In the genomic region with DNA sequence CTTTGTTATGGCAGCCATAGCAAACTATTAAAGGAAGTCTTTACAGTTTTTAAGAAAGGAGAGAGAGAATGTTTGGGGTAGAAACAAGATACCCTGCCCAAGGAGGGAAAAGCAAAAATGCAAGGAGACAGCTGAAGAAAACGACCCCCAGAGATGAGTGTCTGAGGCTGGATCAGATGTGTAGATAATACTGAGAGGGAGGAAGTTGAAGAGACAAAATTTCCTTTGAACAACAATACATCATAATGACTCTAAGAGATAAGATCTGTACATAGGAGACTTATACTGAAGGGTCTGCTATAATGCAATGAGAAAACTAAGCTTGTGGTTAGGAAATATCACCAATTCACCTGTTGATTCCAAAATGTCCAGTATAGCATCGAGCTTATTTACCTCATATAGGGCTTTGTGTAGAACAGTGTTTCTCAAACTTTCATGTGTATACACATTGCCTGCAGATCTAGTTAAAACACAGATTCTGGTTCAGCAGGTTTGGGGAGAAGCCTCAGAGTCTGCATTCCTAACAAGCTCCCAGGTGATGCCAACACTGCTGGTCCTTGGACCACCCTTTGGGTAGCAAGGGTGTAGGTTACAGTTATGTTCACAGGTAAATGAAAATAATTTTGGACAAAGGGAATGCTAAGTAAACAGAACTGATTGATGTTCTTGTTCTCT, we compare ENCODE assay signal across 17 cellular contexts.
"Had no signal": no experiment of that assay in that cellular context is flagged by ENCODE, and none has a peak within 500 bp of the region (broad histone marks: within the 10 kb centered on the region; RNA-seq: fewer than 3 reads in every experiment).

No MANE protein-coding gene starts in this region.

- H3K36me3 ChIP-seq: breast epithelium, esophagus squamous epithelium had no signal

- H3K36me3 Mint-ChIP-seq: naive thymus-derived CD4-positive, alpha-beta T cell; type B pancreatic cell had no signal

- H3K4me1 ChIP-seq: breast epithelium, esophagus squamous epithelium, foreskin keratinocyte, psoas muscle had no signal

- H3K4me3 Mint-ChIP-seq: activated CD8-positive, alpha-beta T cell treated with anti-CD3 and anti-CD28 coated beads, Interleukin-2, amount 10 ng/mL, durations not matched to agents 7 days and 5 days; activated T-helper 1 cell treated with anti-CD3 and anti-CD28 coated beads, Interleukin-12 subunit alpha, Interleukin-12 subunit beta, Interleukin-2, Interleukin-4 antibody, amounts not matched to agents 30 ng/mL and 10 ng/mL and 1 ng/mL, durations not matched to agents 14 hours and 24 hours and 36 hours; type B pancreatic cell had no signal

- H3K27ac ChIP-seq: breast epithelium, dorsolateral prefrontal cortex, esophagus squamous epithelium, foreskin keratinocyte, psoas muscle had no signal

- H3K9me3 ChIP-seq: breast epithelium, esophagus squamous epithelium, psoas muscle had no signal

- H3K4me3 ChIP-seq: breast epithelium, dorsolateral prefrontal cortex, esophagus squamous epithelium, lung, psoas muscle had no signal

- DNase-seq: activated CD8-positive, alpha-beta memory T cell treated with anti-CD3 and anti-CD28 coated beads, Interleukin-2, amount 50 U/mL, for 48 hours; activated CD8-positive, alpha-beta T cell treated with anti-CD3 and anti-CD28 coated beads, Interleukin-2, amount 10 ng/mL, durations not matched to agents 7 days and 5 days; activated naive CD4-positive, alpha-beta T cell; aorta; dorsolateral prefrontal cortex; esophagus squamous epithelium; foreskin keratinocyte; left cardiac atrium; naive thymus-derived CD4-positive, alpha-beta T cell; psoas muscle; stimulated activated naive CD4-positive, alpha-beta T cell; substantia nigra had no signal

- ATAC-seq: activated CD8-positive, alpha-beta T cell treated with anti-CD3 and anti-CD28 coated beads, Interleukin-2, amount 10 ng/mL, durations not matched to agents 7 days and 5 days; foreskin keratinocyte; left cardiac atrium; psoas muscle; sciatic nerve had no signal

- H3K27me3 ChIP-seq: breast epithelium had no signal

- H3K9me3 Mint-ChIP-seq: activated T-helper 1 cell treated with anti-CD3 and anti-CD28 coated beads, Interleukin-12 subunit alpha, Interleukin-12 subunit beta, Interleukin-2, Interleukin-4 antibody, amounts not matched to agents 30 ng/mL and 10 ng/mL and 1 ng/mL, durations not matched to agents 14 hours and 24 hours and 36 hours; type B pancreatic cell had no signal

- H3K27ac Mint-ChIP-seq: activated CD8-positive, alpha-beta T cell treated with anti-CD3 and anti-CD28 coated beads, Interleukin-2, amount 10 ng/mL, durations not matched to agents 7 days and 5 days; activated T-helper 1 cell treated with anti-CD3 and anti-CD28 coated beads, Interleukin-12 subunit alpha, Interleukin-12 subunit beta, Interleukin-2, Interleukin-4 antibody, amounts not matched to agents 30 ng/mL and 10 ng/mL and 1 ng/mL, durations not matched to agents 14 hours and 24 hours and 36 hours; type B pancreatic cell had no signal
